8 cellular contexts compared by ENCODE assay signal in genomic region chr4:1082215-1083182, GRCh38. TPM values are rescaled to one million over a fixed set of nuclear protein-coding genes. Genes with fewer than 3 reads are reported as not detected.
DNase-seq lines count a peak whose midpoint lies in the region; FAIRE-seq and TF ChIP-seq lines count a peak whose summit lies in the region.

No MANE protein-coding gene starts in this region.

- no peaks in the 10 kb centered on the region for H3K36me3 ChIP-seq in bronchial epithelial cell (ENCODE audit: control insufficient read depth, insufficient read depth, low read length)

- peaks cover 3% of the 10 kb centered on the region for H3K27me3 ChIP-seq in bronchial epithelial cell (ENCODE audit: control insufficient read depth, insufficient read depth, low read length)

- peak; percentile 90 for FAIRE-seq in bronchial epithelial cell (lab: Jason Lieb, UNC)

- in situ Hi-C loops in G401 (cut with HindIII; ENCODE audit: low sequenced_read_pairs): no loop called here

- H3K4me3 ChIP-seq in bronchial epithelial cell (ENCODE audit: low read depth, low read length): no peak overlapping the region

- no peak overlapping the region for H3K27ac ChIP-seq in caudate nucleus (ENCODE audit: low read depth, low read length)

- peak; percentile 42 for DNase-seq in COR-L47 (lab: John Stamatoyannopoulos, UW)
- DNase-seq in NCI-H2029 (lab: John Stamatoyannopoulos, UW): peak; percentile 83
- DNase-seq in bronchial epithelial cell (ENCODE audit: low read depth): peak; percentile 98
- DNase-seq in mesenteric fat pad (ENCODE audit: low spot score): peak; percentile 89
- DNase-seq in COLO829 (ENCODE audit: low spot score): no peak
- DNase-seq in G401 (ENCODE audit: low spot score): no peak
- DNase-seq in inferior parietal cortex (ENCODE audit: extremely low spot score): no peak
- DNase-seq in caudate nucleus (lab: John Stamatoyannopoulos, UW): no peak

- TF ChIP-seq CTCF in bronchial epithelial cell (IDR thresholded peaks at IDR 0.05; ENCODE audit: insufficient read depth, low read length, severe bottlenecking): no peak

RNA-seq across cellular contexts. Expression of gene RNF212, which starts 30.9 kb away (rescaled TPM):
- total RNA-seq in bronchial epithelial cell: under 0.01 and 0.64 TPM in 2 replicates
- total RNA-seq in mesenteric fat pad: 4.2 TPM
- not detected in 2 replicates for total RNA-seq in G401 (2014; rRNA removed; shearing (Covaris generic))

Comparison
In these comparisons a context has a peak if more than half of its experiments do, and no peak if none do; other contexts are left out.
1. DNase-seq: peak in COR-L47 (single experiment), NCI-H2029 (single experiment), bronchial epithelial cell (single experiment) and mesenteric fat pad (single experiment); none in COLO829 (single experiment), G401 (single experiment), inferior parietal cortex (single experiment) and caudate nucleus (0 of 61).